Comparison of ENCODE assay signal across 21 cellular contexts in genomic region chr18:3223356-3223755, GRCh38. TPM values are rescaled to one million over a fixed set of nuclear protein-coding genes. Genes with fewer than 3 reads are reported as not detected.
DNase-seq lines count a peak whose midpoint lies in the region; ATAC-seq and FAIRE-seq lines count a peak whose summit lies in the region.
"Had no signal": no experiment of that assay in that cellular context is flagged by ENCODE, and none has a peak within 500 bp of the region (broad histone marks: within the 10 kb centered on the region; RNA-seq: fewer than 3 reads in every experiment).

No MANE protein-coding gene starts in this region.

- peak; percentile 23 for FAIRE-seq in urothelium cell line (lab: Jason Lieb, UNC)

- intact Hi-C loops in activated T-helper 2 cell treated with anti-CD3 and anti-CD28 coated beads, Interferon-gamma antibody, Interleukin-2, Interleukin-4, amounts not matched to agents 10 μg/mL and 5 μg/mL and 100 μg/mL, durations not matched to agents 14 hours and 24 hours and 36 hours (cut with micrococcal nuclease), result no loop called here

- peak overlapping the region in 1 of 2 donors; percentile 6 for H3K4me3 Mint-ChIP-seq in activated T-cell treated with anti-CD3 and anti-CD28 coated beads, Interleukin-2, amount 50 U/mL, for 72 hours
- no peak overlapping the region for H3K4me3 Mint-ChIP-seq in activated T-helper 17 cell treated with anti-CD3 and anti-CD28 coated beads, Interleukin-2, amount 50 U/mL, for 72 hours
- H3K4me3 Mint-ChIP-seq in activated T-helper 2 cell treated with anti-CD3 and anti-CD28 coated beads, Interferon-gamma antibody, Interleukin-2, Interleukin-4, amounts not matched to agents 10 μg/mL and 5 μg/mL and 100 μg/mL, durations not matched to agents 14 hours and 24 hours and 36 hours (ENCODE audit: low read depth), result no peak overlapping the region
- H3K4me3 Mint-ChIP-seq: GM23338, IgD-negative memory B cell had no signal

- ATAC-seq in activated T-cell treated with anti-CD3 and anti-CD28 coated beads, Interleukin-2, amount 50 U/mL, for 72 hours (replicated peaks in 1 of 2), result peak; percentile 86 to 91
- ATAC-seq in HG02759 (IDR thresholded peaks at IDR 0.05; ENCODE audit: unreplicated experiment), result peak; percentile 69
- ATAC-seq in activated T-helper 17 cell treated with anti-CD3 and anti-CD28 coated beads, Interleukin-2, amount 50 U/mL, for 72 hours (replicated peaks), result peak; percentile 84
- ATAC-seq: GM23338 had no signal

- H3K9me3 Mint-ChIP-seq in activated T-cell treated with anti-CD3 and anti-CD28 coated beads, Interleukin-2, amount 50 U/mL, for 72 hours, result no peaks in the 10 kb centered on the region
- H3K9me3 Mint-ChIP-seq in activated T-helper 17 cell treated with anti-CD3 and anti-CD28 coated beads, Interleukin-2, amount 50 U/mL, for 72 hours, result no peaks in the 10 kb centered on the region
- H3K9me3 Mint-ChIP-seq in activated T-helper 2 cell treated with anti-CD3 and anti-CD28 coated beads, Interferon-gamma antibody, Interleukin-2, Interleukin-4, amounts not matched to agents 10 μg/mL and 5 μg/mL and 100 μg/mL, durations not matched to agents 14 hours and 24 hours and 36 hours, result no peaks in the 10 kb centered on the region
- H3K9me3 Mint-ChIP-seq: GM23338 had no signal

- H3K27me3 Mint-ChIP-seq in activated T-cell treated with anti-CD3 and anti-CD28 coated beads, Interleukin-2, amount 50 U/mL, for 72 hours (ENCODE audit: low read depth), result no peaks in the 10 kb centered on the region
- no peaks in the 10 kb centered on the region for H3K27me3 Mint-ChIP-seq in activated T-helper 17 cell treated with anti-CD3 and anti-CD28 coated beads, Interleukin-2, amount 50 U/mL, for 72 hours
- peaks cover 36% of the 10 kb centered on the region for H3K27me3 Mint-ChIP-seq in activated T-helper 2 cell treated with anti-CD3 and anti-CD28 coated beads, Interferon-gamma antibody, Interleukin-2, Interleukin-4, amounts not matched to agents 10 μg/mL and 5 μg/mL and 100 μg/mL, durations not matched to agents 14 hours and 24 hours and 36 hours (ENCODE audit: low read depth)
- H3K27me3 Mint-ChIP-seq: IgD-negative memory B cell had no signal

- H3K27ac Mint-ChIP-seq in activated T-cell treated with anti-CD3 and anti-CD28 coated beads, Interleukin-2, amount 50 U/mL, for 72 hours, result no peak overlapping the region
- no peak overlapping the region for H3K27ac Mint-ChIP-seq in activated T-helper 17 cell treated with anti-CD3 and anti-CD28 coated beads, Interleukin-2, amount 50 U/mL, for 72 hours
- no peak overlapping the region for H3K27ac Mint-ChIP-seq in activated T-helper 2 cell treated with anti-CD3 and anti-CD28 coated beads, Interferon-gamma antibody, Interleukin-2, Interleukin-4, amounts not matched to agents 10 μg/mL and 5 μg/mL and 100 μg/mL, durations not matched to agents 14 hours and 24 hours and 36 hours
- H3K27ac Mint-ChIP-seq: GM23338, IgD-negative memory B cell had no signal

- H3K36me3 Mint-ChIP-seq in activated T-cell treated with anti-CD3 and anti-CD28 coated beads, Interleukin-2, amount 50 U/mL, for 72 hours (ENCODE audit: insufficient read depth in 2 of 2), result no peaks in the 10 kb centered on the region
- no peaks in the 10 kb centered on the region for H3K36me3 Mint-ChIP-seq in activated T-helper 17 cell treated with anti-CD3 and anti-CD28 coated beads, Interleukin-2, amount 50 U/mL, for 72 hours (ENCODE audit: low read depth)
- H3K36me3 Mint-ChIP-seq in activated T-helper 2 cell treated with anti-CD3 and anti-CD28 coated beads, Interferon-gamma antibody, Interleukin-2, Interleukin-4, amounts not matched to agents 10 μg/mL and 5 μg/mL and 100 μg/mL, durations not matched to agents 14 hours and 24 hours and 36 hours (ENCODE audit: low read depth), result no peaks in the 10 kb centered on the region

- DNase-seq in activated T-cell treated with anti-CD3 and anti-CD28 coated beads, Interleukin-2, amount 50 U/mL, for 72 hours, result no peak
- no peak for DNase-seq in activated T-cell treated with anti-CD3 and anti-CD28 coated beads, Interleukin-2, amount 50 U/mL, for 1 hour
- DNase-seq in urothelium cell line (ENCODE audit: low spot score), result no peak
- DNase-seq in GDM1 (lab: John Stamatoyannopoulos, UW), result no peak
- DNase-seq in activated T-helper 2 cell treated with anti-CD3 and anti-CD28 coated beads, Interferon-gamma antibody, Interleukin-2, Interleukin-4, amounts not matched to agents 10 μg/mL and 5 μg/mL and 100 μg/mL, durations not matched to agents 14 hours and 24 hours and 36 hours (ENCODE audit: low spot score), result no peak
- DNase-seq: AML-193, C1 segment of cervical spinal cord, EL, Karpas-422, MV-4-11, NCI-H1105 treated with DMSO at 0.1 percent for 48 hours, NCI-H2029 treated with DMSO at 0.1 percent for 48 hours, NCI-H2171 treated with DMSO at 0.1 percent for 48 hours, NCI-H524 treated with DMSO at 0.1 percent for 48 hours, OCI-M1 had no signal

- H3K4me1 Mint-ChIP-seq in activated T-cell treated with anti-CD3 and anti-CD28 coated beads, Interleukin-2, amount 50 U/mL, for 72 hours (ENCODE audit: low read depth), result peaks cover 28% of the 10 kb centered on the region
- H3K4me1 Mint-ChIP-seq in activated T-helper 17 cell treated with anti-CD3 and anti-CD28 coated beads, Interleukin-2, amount 50 U/mL, for 72 hours, result peaks cover 10% of the 10 kb centered on the region
- H3K4me1 Mint-ChIP-seq in activated T-helper 2 cell treated with anti-CD3 and anti-CD28 coated beads, Interferon-gamma antibody, Interleukin-2, Interleukin-4, amounts not matched to agents 10 μg/mL and 5 μg/mL and 100 μg/mL, durations not matched to agents 14 hours and 24 hours and 36 hours (ENCODE audit: low read depth), result peaks cover 7% of the 10 kb centered on the region

RNA-seq across cellular contexts. Expression of gene MYOM1, which starts 3.6 kb away (rescaled TPM):
- total RNA-seq in activated T-cell treated with anti-CD3 and anti-CD28 coated beads, Interleukin-2, amount 50 U/mL, for 72 hours, result 1 to 10 TPM in 1 of 2 donors, under 1 TPM in 1; 0.39 to 1.1 TPM
- 1 to 10 TPM in 1 of 2 donors, under 1 TPM in 1; 0.52 to 2.0 TPM for total RNA-seq in activated T-helper 17 cell treated with anti-CD3 and anti-CD28 coated beads, Interleukin-2, amount 50 U/mL, for 72 hours
- 0.62 and 2.4 TPM in 2 replicates for total RNA-seq in activated T-helper 2 cell treated with anti-CD3 and anti-CD28 coated beads, Interferon-gamma antibody, Interleukin-2, Interleukin-4, amounts not matched to agents 10 μg/mL and 5 μg/mL and 100 μg/mL, durations not matched to agents 14 hours and 24 hours and 36 hours
- total RNA-seq: A172, SJSA1 had no signal

RNA-seq across cellular contexts. Expression of gene MYL12A, which starts 24.2 kb away (rescaled TPM):
- 100 to 1,000 TPM; 425 to 483 TPM for total RNA-seq in activated T-cell treated with anti-CD3 and anti-CD28 coated beads, Interleukin-2, amount 50 U/mL, for 72 hours
- 100 to 1,000 TPM; 392 to 483 TPM for total RNA-seq in activated T-helper 17 cell treated with anti-CD3 and anti-CD28 coated beads, Interleukin-2, amount 50 U/mL, for 72 hours
- 396 and 397 TPM in 2 replicates for total RNA-seq in activated T-helper 2 cell treated with anti-CD3 and anti-CD28 coated beads, Interferon-gamma antibody, Interleukin-2, Interleukin-4, amounts not matched to agents 10 μg/mL and 5 μg/mL and 100 μg/mL, durations not matched to agents 14 hours and 24 hours and 36 hours

RNA-seq across cellular contexts. Expression of gene MYL12B, which starts 38.6 kb away (rescaled TPM):
- 100 to 1,000 TPM; 235 to 276 TPM for total RNA-seq in activated T-cell treated with anti-CD3 and anti-CD28 coated beads, Interleukin-2, amount 50 U/mL, for 72 hours
- 100 to 1,000 TPM; 206 to 271 TPM for total RNA-seq in activated T-helper 17 cell treated with anti-CD3 and anti-CD28 coated beads, Interleukin-2, amount 50 U/mL, for 72 hours
- 243 and 245 TPM in 2 replicates for total RNA-seq in activated T-helper 2 cell treated with anti-CD3 and anti-CD28 coated beads, Interferon-gamma antibody, Interleukin-2, Interleukin-4, amounts not matched to agents 10 μg/mL and 5 μg/mL and 100 μg/mL, durations not matched to agents 14 hours and 24 hours and 36 hours
